ENCODE assay signal across 17 cellular contexts in the genomic region with DNA sequence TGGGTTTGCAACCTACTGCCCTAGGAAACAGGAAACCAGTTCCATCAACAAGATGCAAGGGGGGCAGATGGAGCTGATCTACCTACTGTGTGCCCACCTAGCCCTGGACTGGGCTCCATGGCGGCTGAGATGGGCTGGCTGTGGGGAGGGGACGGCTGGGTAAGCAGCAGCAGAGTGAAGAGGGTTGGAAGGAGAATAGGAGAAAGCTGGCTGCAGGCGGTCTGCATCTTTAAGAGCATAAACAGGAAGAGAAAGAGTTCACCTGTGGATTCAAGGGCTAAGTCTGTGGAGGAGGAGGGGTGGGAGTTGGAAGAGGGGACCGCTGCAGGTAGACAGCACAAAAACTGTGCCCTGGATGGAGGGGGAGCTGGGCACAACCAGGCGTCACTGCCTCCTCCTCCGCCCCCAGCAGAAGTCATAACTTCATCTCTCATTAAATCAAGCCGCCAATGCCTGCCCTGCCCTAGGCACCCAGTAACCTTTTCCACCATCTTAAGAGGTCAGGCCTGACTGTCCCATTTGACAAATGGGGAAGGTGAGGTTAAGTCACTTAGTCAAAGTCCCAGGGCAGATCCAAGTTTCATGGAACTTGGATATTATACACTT. TPM values are rescaled to one million over a fixed set of nuclear protein-coding genes. Genes with fewer than 3 reads are reported as not detected.
DNase-seq lines count a peak whose midpoint lies in the region; ATAC-seq and TF ChIP-seq lines count a peak whose summit lies in the region.
"Had no signal": no experiment of that assay in that cellular context is flagged by ENCODE, and none has a peak within 500 bp of the region (broad histone marks: within the 10 kb centered on the region; RNA-seq: fewer than 3 reads in every experiment).

No MANE protein-coding gene starts in this region.

- H3K27me3 ChIP-seq in Peyer's patch (no peaks in the 10 kb centered on the region), transverse colon (no peaks in the 10 kb centered on the region)

- peaks cover 3% of the 10 kb centered on the region for H3K27me3 Mint-ChIP-seq in activated naive CD8-positive, alpha-beta T cell treated with anti-CD3 and anti-CD28 coated beads, Interleukin-2, amount 10 ng/mL, durations not matched to agents 7 days and 5 days
- H3K27me3 Mint-ChIP-seq in activated naive CD8-positive, alpha-beta T cell treated with anti-CD3 and anti-CD28 coated beads, Interleukin-2, amount 50 U/mL, for 24 hours: no peaks in the 10 kb centered on the region
- H3K27me3 Mint-ChIP-seq: CD4-positive, alpha-beta T cell had no signal

- intact Hi-C loops in left colon (cut with DNase I, micrococcal nuclease): no loop called here
- intact Hi-C loops in transverse colon (cut with DNase I; ENCODE audit: low total_unique reads): no loop called here

- peak; percentile 22 for DNase-seq in activated naive CD8-positive, alpha-beta T cell treated with anti-CD3 and anti-CD28 coated beads, Interleukin-2, amount 10 ng/mL, durations not matched to agents 7 days and 5 days
- DNase-seq in activated naive CD8-positive, alpha-beta T cell treated with anti-CD3 and anti-CD28 coated beads, Interleukin-2, amount 50 U/mL, for 24 hours: no peak
- DNase-seq in Peyer's patch: peak in 2 of 3 donors; percentile 45 to 55
- no peak for DNase-seq in left colon
- DNase-seq in transverse colon: no peak
- DNase-seq in NCI-H446 (lab: John Stamatoyannopoulos, UW): no peak
- DNase-seq: AML-193; CD4-positive, alpha-beta T cell; KBM-7; NCI-H1930; NCI-H2171; NCI-H510A had no signal

- no peak for TF ChIP-seq EP300 in transverse colon (IDR thresholded peaks at IDR 0.05; ENCODE audit: low read depth)

- in situ Hi-C loops in transverse colon (cut with MboI; ENCODE audit: low pct_ligation_motif_present in 1 of 4, low pct_unique_long_range_greater_than_20kb in 1 of 4, low sequenced_read_pairs in 3 of 4): no loop called here

- H3K4me3 ChIP-seq in Peyer's patch (peak overlapping the region in 3 of 4 donors; percentile 19 to 66 (median 59)), transverse colon (peak overlapping the region in 1 of 4 donors; percentile 0)

- peak overlapping the region in 3 of 4 donors; percentile 63 to 94 (median 76) for H3K27ac ChIP-seq in Peyer's patch
- peak overlapping the region; percentile 40 to 65 (median 63) for H3K27ac ChIP-seq in transverse colon

- no peak for ATAC-seq in activated naive CD8-positive, alpha-beta T cell treated with anti-CD3 and anti-CD28 coated beads, Interleukin-2, amount 10 ng/mL, durations not matched to agents 7 days and 5 days (ENCODE audit: low read depth)
- no peak for ATAC-seq in activated naive CD8-positive, alpha-beta T cell treated with anti-CD3 and anti-CD28 coated beads, Interleukin-2, amount 50 U/mL, for 24 hours
- peak; percentile 24 for ATAC-seq in left colon
- ATAC-seq in HG03521 (IDR thresholded peaks at IDR 0.05; ENCODE audit: unreplicated experiment): no peak
- no peak for ATAC-seq in HG03442 (IDR thresholded peaks at IDR 0.05; ENCODE audit: unreplicated experiment)
- ATAC-seq: Right ventricle myocardium inferior had no signal

- H3K9me3 ChIP-seq in Peyer's patch (no peaks in the 10 kb centered on the region), transverse colon (no peaks in the 10 kb centered on the region)

- H3K9me3 Mint-ChIP-seq in activated naive CD8-positive, alpha-beta T cell treated with anti-CD3 and anti-CD28 coated beads, Interleukin-2, amount 10 ng/mL, durations not matched to agents 7 days and 5 days: no peaks in the 10 kb centered on the region
- no peaks in the 10 kb centered on the region for H3K9me3 Mint-ChIP-seq in activated naive CD8-positive, alpha-beta T cell treated with anti-CD3 and anti-CD28 coated beads, Interleukin-2, amount 50 U/mL, for 24 hours
- H3K9me3 Mint-ChIP-seq: CD4-positive, alpha-beta T cell had no signal

- H3K4me1 Mint-ChIP-seq in activated naive CD8-positive, alpha-beta T cell treated with anti-CD3 and anti-CD28 coated beads, Interleukin-2, amount 10 ng/mL, durations not matched to agents 7 days and 5 days: peaks cover 7% of the 10 kb centered on the region
- peaks cover 5% of the 10 kb centered on the region for H3K4me1 Mint-ChIP-seq in activated naive CD8-positive, alpha-beta T cell treated with anti-CD3 and anti-CD28 coated beads, Interleukin-2, amount 50 U/mL, for 24 hours

- H3K4me1 ChIP-seq in Peyer's patch: peaks cover 0 to 23% (median 1%) of the 10 kb centered on the region in 4 donors
- H3K4me1 ChIP-seq in transverse colon: peaks cover 3 to 39% (median 18%) of the 10 kb centered on the region in 4 donors

- POLR2A ChIA-PET in activated naive CD8-positive, alpha-beta T cell treated with anti-CD3 and anti-CD28 coated beads, Interleukin-2, amount 10 ng/mL, durations not matched to agents 7 days and 5 days (lab: Charles Lee): no interaction called here

- TF ChIP-seq CTCF in Peyer's patch (IDR thresholded peaks at IDR 0.05) (no peak), transverse colon (IDR thresholded peaks at IDR 0.05) (no peak)

- H3K36me3 ChIP-seq in Peyer's patch (no peaks in the 10 kb centered on the region), transverse colon (no peaks in the 10 kb centered on the region)

- no peaks in the 10 kb centered on the region for H3K36me3 Mint-ChIP-seq in activated naive CD8-positive, alpha-beta T cell treated with anti-CD3 and anti-CD28 coated beads, Interleukin-2, amount 10 ng/mL, durations not matched to agents 7 days and 5 days
- no peaks in the 10 kb centered on the region for H3K36me3 Mint-ChIP-seq in activated naive CD8-positive, alpha-beta T cell treated with anti-CD3 and anti-CD28 coated beads, Interleukin-2, amount 50 U/mL, for 24 hours (ENCODE audit: low read depth)

- no peak for TF ChIP-seq POLR2A in Peyer's patch (IDR thresholded peaks at IDR 0.05)
- TF ChIP-seq POLR2A in transverse colon (IDR thresholded peaks at IDR 0.05): no peak

- H3K27ac Mint-ChIP-seq in activated naive CD8-positive, alpha-beta T cell treated with anti-CD3 and anti-CD28 coated beads, Interleukin-2, amount 10 ng/mL, durations not matched to agents 7 days and 5 days: peak overlapping the region; percentile 47
- no peak overlapping the region for H3K27ac Mint-ChIP-seq in activated naive CD8-positive, alpha-beta T cell treated with anti-CD3 and anti-CD28 coated beads, Interleukin-2, amount 50 U/mL, for 24 hours
- H3K27ac Mint-ChIP-seq: CD4-positive, alpha-beta T cell had no signal

- no peak overlapping the region for H3K4me3 Mint-ChIP-seq in activated naive CD8-positive, alpha-beta T cell treated with anti-CD3 and anti-CD28 coated beads, Interleukin-2, amount 10 ng/mL, durations not matched to agents 7 days and 5 days
- H3K4me3 Mint-ChIP-seq in activated naive CD8-positive, alpha-beta T cell treated with anti-CD3 and anti-CD28 coated beads, Interleukin-2, amount 50 U/mL, for 24 hours: no peak overlapping the region
- H3K4me3 Mint-ChIP-seq: CD4-positive, alpha-beta T cell had no signal

- WGBS in transverse colon (ENCODE audit: low coverage in 1 of 2), 2 donors: 64 to 71% methylated on average over 6 to 7 of the region's 7 CpGs

RNA-seq across cellular contexts. Expression of gene SLC13A2, which starts 0.7 kb away (rescaled TPM):
- not detected for total RNA-seq in activated naive CD8-positive, alpha-beta T cell treated with anti-CD3 and anti-CD28 coated beads, Interleukin-2, amount 10 ng/mL, durations not matched to agents 7 days and 5 days
- total RNA-seq in Peyer's patch (100 to 1,000 TPM in 3 of 4 donors, 10 to 100 TPM in 1; 11.6 to 612 (median 544) TPM), left colon (10 to 100 TPM; 24.4 to 26.5 TPM), transverse colon (10 to 100 TPM in 3 of 4 donors, not detected in 1; 49.7 to 95.0 (median 50.3) TPM)
- total RNA-seq: Calu3; CD4-positive, alpha-beta T cell; M059J; Right ventricle myocardium inferior had no signal

RNA-seq across cellular contexts. Expression of gene FOXN1, which starts 32.0 kb away (rescaled TPM):
- not detected for total RNA-seq in activated naive CD8-positive, alpha-beta T cell treated with anti-CD3 and anti-CD28 coated beads, Interleukin-2, amount 10 ng/mL, durations not matched to agents 7 days and 5 days
- total RNA-seq in Peyer's patch (not detected), left colon (under 1 TPM; 0.36 to 0.64 TPM), transverse colon (under 1 TPM in 2 of 4 donors, not detected in 2; 0.14 to 0.32 TPM)
- total RNA-seq: Calu3; CD4-positive, alpha-beta T cell; M059J; Right ventricle myocardium inferior had no signal

Comparison
In these comparisons a context has a peak if more than half of its experiments do, and no peak if none do; other contexts are left out.
1. DNase-seq: peak in activated naive CD8-positive, alpha-beta T cell treated with anti-CD3 and anti-CD28 coated beads, Interleukin-2, amount 10 ng/mL, durations not matched to agents 7 days and 5 days (single experiment) and Peyer's patch (2 of 3); none in activated naive CD8-positive, alpha-beta T cell treated with anti-CD3 and anti-CD28 coated beads, Interleukin-2, amount 50 U/mL, for 24 hours (single experiment), left colon (0 of 2), transverse colon (single experiment) and NCI-H446 (0 of 2).